In the genomic region with DNA sequence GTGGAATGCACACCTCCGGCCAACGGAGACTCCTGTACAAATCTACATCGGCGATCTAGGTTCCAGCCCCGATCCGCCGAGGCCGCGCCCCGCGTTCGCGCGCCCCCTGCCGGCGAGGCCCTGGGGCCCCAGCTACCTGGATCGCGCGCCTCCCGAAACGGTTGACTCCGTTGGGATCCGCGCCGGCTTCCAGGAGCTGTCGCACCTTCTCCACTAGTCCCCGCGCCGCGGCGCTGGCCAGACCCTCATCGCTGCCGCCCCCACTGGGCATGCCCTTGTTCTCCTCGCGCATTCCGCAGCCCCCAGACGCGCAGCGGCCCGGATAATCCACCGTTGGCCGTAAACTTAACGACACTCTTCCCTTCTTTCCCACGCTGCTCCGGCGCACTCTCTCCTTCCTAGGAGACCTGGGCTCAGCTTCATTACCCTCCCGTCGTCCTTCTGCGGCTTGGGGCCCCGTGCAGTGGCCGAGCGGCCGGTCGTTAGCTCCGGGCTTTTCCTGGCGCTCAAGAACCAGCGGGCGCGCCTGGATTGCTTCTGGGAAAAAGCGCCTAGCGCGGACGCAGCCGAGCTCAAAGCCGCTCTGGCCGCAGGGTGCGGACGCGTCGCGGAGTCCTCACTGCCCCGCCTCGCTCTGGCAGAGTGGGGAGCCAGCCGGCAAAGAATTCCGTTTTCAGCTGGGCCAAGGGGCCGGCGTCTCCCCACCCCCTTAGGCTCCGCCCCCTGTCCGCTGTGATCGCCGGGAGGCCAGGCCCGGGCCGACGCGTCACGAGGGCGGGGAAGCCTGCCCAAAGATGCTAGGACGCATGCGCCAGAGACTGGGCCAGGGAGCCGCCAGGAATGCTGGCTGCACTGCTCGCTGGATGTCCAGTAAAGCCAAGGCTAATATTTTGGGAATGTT, we compare ENCODE assay signal across 1 cellular context.
A peak's percentile ranks its signal among the peaks of the same experiment; 100 is the strongest.
TF ChIP-seq lines count a peak whose summit lies in the region.

A gene with protein sequence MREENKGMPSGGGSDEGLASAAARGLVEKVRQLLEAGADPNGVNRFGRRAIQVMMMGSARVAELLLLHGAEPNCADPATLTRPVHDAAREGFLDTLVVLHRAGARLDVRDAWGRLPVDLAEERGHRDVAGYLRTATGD (minus strand): TSS at position 644 of the 901 bp plus-strand sequence. CDS start 352 bp downstream, at position 292.

TF ChIP-seq in HepG2, 621 proteins besides CTCF, POLR2A, EP300 and RAD21 (continued from another document and continues in another):
- TF ChIP-seq PRDM15 (CRISPR knock-in tag; IDR thresholded peaks at IDR 0.05) (peak; percentile 76; the same call in 1 of the 2 replicates), ZNF333 (CRISPR knock-in tag; IDR thresholded peaks at IDR 0.05; ENCODE audit: borderline replicate concordance) (0 out of 2 replicates have a peak, but pooled peaks have one; percentile 36), YEATS4 (CRISPR knock-in tag; IDR thresholded peaks at IDR 0.05; ENCODE audit: borderline replicate concordance) (peak; percentile 79), ZNF687 (CRISPR knock-in tag; IDR thresholded peaks at IDR 0.05) (peak; percentile 87), ZNF256 (CRISPR knock-in tag; conservative IDR thresholded peaks at IDR 0.05) (no peak), ATF6 (CRISPR knock-in tag; conservative IDR thresholded peaks at IDR 0.05) (no peak), HNRNPLL (IDR thresholded peaks at IDR 0.05; ENCODE audit: low read depth, low read length, poor library complexity, severe bottlenecking) (peak; percentile 85), GPBP1L1 (CRISPR knock-in tag; IDR thresholded peaks at IDR 0.05) (no peak), BCL3 (CRISPR knock-in tag; IDR thresholded peaks at IDR 0.05) (no peak), FLYWCH1 (CRISPR knock-in tag; IDR thresholded peaks at IDR 0.05) (no peak), ZNF580 (CRISPR knock-in tag; IDR thresholded peaks at IDR 0.05; ENCODE audit: borderline replicate concordance, low read depth) (0 out of 2 replicates have a peak, but pooled peaks have one; percentile 21), ZFP1 (CRISPR knock-in tag; IDR thresholded peaks at IDR 0.05) (peak; percentile 11; the same call in 1 of the 2 replicates), PRDM10 (CRISPR knock-in tag; IDR thresholded peaks at IDR 0.05; ENCODE audit: low read depth) (0 out of 2 replicates have a peak, but pooled peaks have one; percentile 16), GABPB1 (CRISPR knock-in tag; IDR thresholded peaks at IDR 0.05) (peak; percentile 60; the same call in 1 of the 2 replicates), JUND (CRISPR knock-in tag; IDR thresholded peaks at IDR 0.05) (no peak), ZMAT3 (CRISPR knock-in tag; conservative IDR thresholded peaks at IDR 0.05) (no peak), HMGXB4 (CRISPR knock-in tag; IDR thresholded peaks at IDR 0.05; ENCODE audit: borderline replicate concordance in 1 of 2, low read depth in 1 of 2) (peak; percentile 87 to 96)
- TF ChIP-seq, protein P1, sequence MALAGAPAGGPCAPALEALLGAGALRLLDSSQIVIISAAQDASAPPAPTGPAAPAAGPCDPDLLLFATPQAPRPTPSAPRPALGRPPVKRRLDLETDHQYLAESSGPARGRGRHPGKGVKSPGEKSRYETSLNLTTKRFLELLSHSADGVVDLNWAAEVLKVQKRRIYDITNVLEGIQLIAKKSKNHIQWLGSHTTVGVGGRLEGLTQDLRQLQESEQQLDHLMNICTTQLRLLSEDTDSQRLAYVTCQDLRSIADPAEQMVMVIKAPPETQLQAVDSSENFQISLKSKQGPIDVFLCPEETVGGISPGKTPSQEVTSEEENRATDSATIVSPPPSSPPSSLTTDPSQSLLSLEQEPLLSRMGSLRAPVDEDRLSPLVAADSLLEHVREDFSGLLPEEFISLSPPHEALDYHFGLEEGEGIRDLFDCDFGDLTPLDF (CRISPR knock-in tag; IDR thresholded peaks at IDR 0.05): peak; percentile 24; the same call in 1 of the 2 replicates
- TF ChIP-seq, protein P2, sequence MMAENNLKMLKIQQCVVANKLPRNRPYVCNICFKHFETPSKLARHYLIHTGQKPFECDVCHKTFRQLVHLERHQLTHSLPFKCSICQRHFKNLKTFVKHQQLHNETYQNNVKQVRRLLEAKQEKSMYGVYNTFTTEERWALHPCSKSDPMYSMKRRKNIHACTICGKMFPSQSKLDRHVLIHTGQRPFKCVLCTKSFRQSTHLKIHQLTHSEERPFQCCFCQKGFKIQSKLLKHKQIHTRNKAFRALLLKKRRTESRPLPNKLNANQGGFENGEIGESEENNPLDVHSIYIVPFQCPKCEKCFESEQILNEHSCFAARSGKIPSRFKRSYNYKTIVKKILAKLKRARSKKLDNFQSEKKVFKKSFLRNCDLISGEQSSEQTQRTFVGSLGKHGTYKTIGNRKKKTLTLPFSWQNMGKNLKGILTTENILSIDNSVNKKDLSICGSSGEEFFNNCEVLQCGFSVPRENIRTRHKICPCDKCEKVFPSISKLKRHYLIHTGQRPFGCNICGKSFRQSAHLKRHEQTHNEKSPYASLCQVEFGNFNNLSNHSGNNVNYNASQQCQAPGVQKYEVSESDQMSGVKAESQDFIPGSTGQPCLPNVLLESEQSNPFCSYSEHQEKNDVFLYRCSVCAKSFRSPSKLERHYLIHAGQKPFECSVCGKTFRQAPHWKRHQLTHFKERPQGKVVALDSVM (CRISPR knock-in tag; IDR thresholded peaks at IDR 0.05): peak; percentile 23; the same call in 1 of the 2 replicates
